ENCODE assay signal across 15 cellular contexts in the genomic region with DNA sequence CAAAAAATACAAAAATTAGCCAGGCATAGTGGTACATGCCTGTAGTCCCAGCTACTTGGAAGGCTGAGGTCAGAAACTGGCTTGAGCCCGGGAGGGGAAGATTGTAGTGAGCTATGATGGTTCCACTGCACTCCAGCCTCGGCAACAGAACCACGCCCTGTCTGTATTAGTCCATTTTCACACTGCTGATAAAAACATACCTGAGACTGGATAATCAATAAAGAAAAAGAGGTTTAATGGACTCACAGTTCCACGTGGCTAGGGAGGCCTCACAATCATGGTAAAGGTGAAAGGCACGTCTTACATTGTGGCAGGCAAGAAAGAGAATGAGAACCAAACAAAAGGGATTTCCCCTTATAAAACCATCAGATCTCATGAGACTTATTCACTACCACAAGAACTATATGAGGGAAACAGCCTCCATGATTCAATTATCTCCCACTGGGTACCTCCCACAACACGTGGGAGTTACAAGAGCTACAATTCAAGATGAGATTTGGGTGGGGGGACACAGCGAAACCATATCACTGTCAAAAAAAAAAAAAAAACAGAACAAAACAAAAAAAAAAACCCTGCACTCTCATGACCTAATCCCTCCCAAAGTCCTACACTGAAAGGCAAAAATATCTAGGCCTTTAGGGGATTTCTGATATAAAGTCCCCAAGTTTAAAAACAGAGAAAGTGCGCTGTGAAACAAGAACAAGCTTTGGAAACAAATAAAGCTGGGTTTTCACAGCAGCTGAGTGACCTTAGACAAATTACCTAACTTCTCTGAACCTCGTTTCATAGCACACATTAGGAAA.
DNase-seq lines count a peak whose midpoint lies in the region; ATAC-seq lines count a peak whose summit lies in the region.
"Had no signal": no experiment of that assay in that cellular context is flagged by ENCODE, and none has a peak within 500 bp of the region (broad histone marks: within the 10 kb centered on the region; RNA-seq: fewer than 3 reads in every experiment).

No MANE protein-coding gene starts in this region.

- peaks cover 3% of the 10 kb centered on the region for H3K27me3 Mint-ChIP-seq in activated CD4-positive, alpha-beta T cell treated with anti-CD3 and anti-CD28 coated beads, Interleukin-2, amount 10 ng/mL, durations not matched to agents 7 days and 5 days
- H3K27me3 Mint-ChIP-seq in activated T-helper 17 cell treated with anti-CD3 and anti-CD28 coated beads, Interleukin-2, amount 50 U/mL, for 72 hours = peaks cover 5% of the 10 kb centered on the region

- no peaks in the 10 kb centered on the region for H3K4me1 Mint-ChIP-seq in activated CD4-positive, alpha-beta T cell treated with anti-CD3 and anti-CD28 coated beads, Interleukin-2, amount 10 ng/mL, durations not matched to agents 7 days and 5 days
- peaks cover 10% of the 10 kb centered on the region for H3K4me1 Mint-ChIP-seq in activated T-helper 17 cell treated with anti-CD3 and anti-CD28 coated beads, Interleukin-2, amount 50 U/mL, for 72 hours

- H3K36me3 Mint-ChIP-seq in activated CD4-positive, alpha-beta T cell treated with anti-CD3 and anti-CD28 coated beads, Interleukin-2, amount 10 ng/mL, durations not matched to agents 7 days and 5 days (ENCODE audit: low read depth) = no peaks in the 10 kb centered on the region
- no peaks in the 10 kb centered on the region for H3K36me3 Mint-ChIP-seq in activated T-helper 17 cell treated with anti-CD3 and anti-CD28 coated beads, Interleukin-2, amount 50 U/mL, for 72 hours (ENCODE audit: low read depth)

- intact Hi-C loops in sciatic nerve (cut with DNase I) = no loop called here

- POLR2A ChIA-PET in activated CD4-positive, alpha-beta T cell treated with anti-CD3 and anti-CD28 coated beads, Interleukin-2, amount 10 ng/mL, durations not matched to agents 7 days and 5 days (lab: Charles Lee) = no interaction called here

- H3K4me3 Mint-ChIP-seq in activated CD4-positive, alpha-beta T cell treated with anti-CD3 and anti-CD28 coated beads, Interleukin-2, amount 10 ng/mL, durations not matched to agents 7 days and 5 days = no peak overlapping the region
- H3K4me3 Mint-ChIP-seq in activated T-helper 17 cell treated with anti-CD3 and anti-CD28 coated beads, Interleukin-2, amount 50 U/mL, for 72 hours = peak overlapping the region; percentile 58

- peak; percentile 4 for DNase-seq in activated CD4-positive, alpha-beta T cell treated with anti-CD3 and anti-CD28 coated beads for 48 hours
- DNase-seq in activated CD4-positive, alpha-beta T cell treated with anti-CD3 and anti-CD28 coated beads, Interleukin-2, amount 10 ng/mL, durations not matched to agents 7 days and 5 days = no peak
- no peak for DNase-seq in stimulated activated CD4-positive, alpha-beta T cell treated with anti-CD3 and anti-CD28 coated beads, Interleukin-4, amount 100 ng/mL, for 24 hours
- DNase-seq in NCI-H226 = no peak
- no peak for DNase-seq in sciatic nerve (ENCODE audit: low spot score)
- DNase-seq: activated effector memory CD4-positive, alpha-beta T cell treated with anti-CD3 and anti-CD28 coated beads, Interleukin-2, amount 50 U/mL, for 16 hours; MM.1S; NCI-H446 treated with DMSO at 0.1 percent for 48 hours; pancreas; WERI-Rb-1 had no signal

- ATAC-seq in GM21360 (IDR thresholded peaks at IDR 0.05; ENCODE audit: unreplicated experiment) (peak; percentile 33), HG02973 (IDR thresholded peaks at IDR 0.05; ENCODE audit: unreplicated experiment) (peak; percentile 49), sciatic nerve (no peak)
- peak; percentile 80 for ATAC-seq in activated T-helper 17 cell treated with anti-CD3 and anti-CD28 coated beads, Interleukin-2, amount 50 U/mL, for 72 hours (replicated peaks)
- ATAC-seq: A549, pancreas, Right ventricle myocardium inferior had no signal

- H3K27ac Mint-ChIP-seq in activated CD4-positive, alpha-beta T cell treated with anti-CD3 and anti-CD28 coated beads, Interleukin-2, amount 10 ng/mL, durations not matched to agents 7 days and 5 days = no peak overlapping the region
- H3K27ac Mint-ChIP-seq in activated T-helper 17 cell treated with anti-CD3 and anti-CD28 coated beads, Interleukin-2, amount 50 U/mL, for 72 hours = peak overlapping the region; percentile 84

- no peaks in the 10 kb centered on the region for H3K9me3 Mint-ChIP-seq in activated CD4-positive, alpha-beta T cell treated with anti-CD3 and anti-CD28 coated beads, Interleukin-2, amount 10 ng/mL, durations not matched to agents 7 days and 5 days
- H3K9me3 Mint-ChIP-seq in activated T-helper 17 cell treated with anti-CD3 and anti-CD28 coated beads, Interleukin-2, amount 50 U/mL, for 72 hours = no peaks in the 10 kb centered on the region

- CTCF ChIA-PET in activated CD4-positive, alpha-beta T cell treated with anti-CD3 and anti-CD28 coated beads, Interleukin-2, amount 10 ng/mL, durations not matched to agents 7 days and 5 days (lab: Charles Lee) = interaction anchor here (0.6 to 0.8 kb wide), 2 partner anchors 12 to 41 kb away, joined by 3 to 4 read pairs; no protein-coding TSS in a partner anchor
